Comparison of ENCODE assay signal across 17 cellular contexts in the genomic region with DNA sequence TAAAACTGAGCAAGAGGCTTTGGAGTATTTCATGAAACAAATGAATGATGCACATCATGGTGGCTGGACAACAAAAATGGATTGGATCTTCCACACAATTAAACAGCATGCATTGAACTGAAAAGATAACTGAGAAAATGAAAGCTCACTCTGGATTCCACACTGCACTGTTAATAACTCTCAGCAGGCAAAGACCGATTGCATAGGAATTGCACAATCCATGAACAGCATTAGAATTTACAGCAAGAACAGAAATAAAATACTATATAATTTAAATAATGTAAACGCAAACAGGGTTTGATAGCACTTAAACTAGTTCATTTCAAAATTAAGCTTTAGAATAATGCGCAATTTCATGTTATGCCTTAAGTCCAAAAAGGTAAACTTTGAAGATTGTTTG. TPM values are rescaled to one million over a fixed set of nuclear protein-coding genes. Genes with fewer than 3 reads are reported as not detected.
DNase-seq lines count a peak whose midpoint lies in the region; ATAC-seq, FAIRE-seq and TF ChIP-seq lines count a peak whose summit lies in the region.
"Had no signal": no experiment of that assay in that cellular context is flagged by ENCODE, and none has a peak within 500 bp of the region (broad histone marks: within the 10 kb centered on the region; RNA-seq: fewer than 3 reads in every experiment).

No MANE protein-coding gene starts in this region.

- H4K20me1 ChIP-seq in HepG2 (ENCODE audit: insufficient read depth, low read length) (no peaks in the 10 kb centered on the region), GM12878 (ENCODE audit: control insufficient read depth, insufficient read depth) (no peaks in the 10 kb centered on the region)

- CTCF ChIA-PET in HepG2 (lab: Yijun Ruan, JAX; ENCODE audit: low intra/inter-chr PET ratio, low total read pairs) = no interaction called here
- CTCF ChIA-PET in GM12878 (lab: Yijun Ruan, JAX) = interaction anchor here (0.5 to 1.4 kb wide), 4 partner anchors 9 to 500 kb away, joined by 3 to 5 read pairs (median 3); no protein-coding TSS in a partner anchor

- no peak overlapping the region for H2AFZ ChIP-seq in HepG2 (ENCODE audit: low read length)
- H2AFZ ChIP-seq in GM12878 (ENCODE audit: control insufficient read depth, low read depth, low read length) = no peak overlapping the region

- RAD21 ChIA-PET in GM12878 (lab: Charles Lee; ENCODE audit: unreplicated experiment) = interaction anchor here (1.9 kb wide), 1 partner anchor 11 kb away, joined by 5 read pairs; no protein-coding TSS in a partner anchor

- in situ Hi-C loops in HepG2 (cut with HindIII; ENCODE audit: extremely low pct_ligation_motif_present, low pct_unique_long_range_greater_than_20kb) (no loop called here), GM12878 (cut with MboI) (no loop called here)

- WGBS in HepG2 (ENCODE audit: low lambda C conversion rate) = 93% methylated on average over 3 of the region's 3 CpGs
- 83% methylated on average over 3 of the region's 3 CpGs for WGBS in right lobe of liver (ENCODE audit: insufficient coverage, low coverage, low lambda C conversion rate, missing lambda C conversion rate)
- WGBS in GM12878 (ENCODE audit: insufficient coverage, insufficient replicate concordance, low lambda C conversion rate, missing lambda C conversion rate) = 98% methylated on average over 3 of the region's 3 CpGs

- BruUV-seq in HepG2 (replicated peaks; lab: Mats Ljungman, UMichigan) = no TSS peak
- TSS peak; percentile 49 for BruUV-seq in GM12878 (replicated peaks; lab: Mats Ljungman, UMichigan)

- H3K79me2 ChIP-seq in HepG2 (ENCODE audit: insufficient read depth, low read length) (no peaks in the 10 kb centered on the region), GM12878 (ENCODE audit: control insufficient read depth, insufficient read depth, low read length) (no peaks in the 10 kb centered on the region)

- TF ChIP-seq EP300 in HepG2 (IDR thresholded peaks at IDR 0.05; ENCODE audit: low read depth in 2 of 2, low read length in 2 of 2) (no peak), HepG2 (CRISPR knock-in tag; IDR thresholded peaks at IDR 0.05; ENCODE audit: borderline replicate concordance) (no peak), GM12878 (IDR thresholded peaks at IDR 0.05; ENCODE audit: borderline replicate concordance in 1 of 2, control insufficient read depth in 1 of 2, low read depth in 2 of 2, low read length in 2 of 2) (no peak)

- intact Hi-C loops in HepG2 (cut with micrococcal nuclease; ENCODE audit: unreplicated experiment) = no loop called here
- intact Hi-C loops in right lobe of liver (cut with DNase I) = no loop called here
- intact Hi-C loops in GM12878 (cut with micrococcal nuclease; ENCODE audit: unreplicated experiment) = no loop called here

- H3K4me1 ChIP-seq in HepG2 (ENCODE audit: insufficient read depth, low read length) = no peaks in the 10 kb centered on the region
- H3K4me1 ChIP-seq in right lobe of liver = no peaks in the 10 kb centered on the region
- H3K4me1 ChIP-seq in GM12878 (ENCODE audit: control insufficient read depth, insufficient read depth, low read length) = peaks cover 2% of the 10 kb centered on the region; the same call in 1 of the 2 replicates
- H3K4me1 ChIP-seq: A549, Caco-2, SJCRH30 had no signal

- no peak for FAIRE-seq in HepG2 (lab: Jason Lieb, UNC)
- FAIRE-seq in GM12878 (lab: Jason Lieb, UNC) = no peak
- FAIRE-seq: A549, GM18507 had no signal

- H3K36me3 ChIP-seq in HepG2 (replicated peaks in 1 of 2; ENCODE audit: control insufficient read depth in 1 of 2, insufficient read depth in 2 of 2, low read length in 2 of 2) = peaks cover 0 to 17% of the 10 kb centered on the region in 2 experiments; a peak in 2 of 5 replicates
- H3K36me3 ChIP-seq in right lobe of liver = peaks cover 0 to 17% (median 6%) of the 10 kb centered on the region in 4 donors
- H3K36me3 ChIP-seq in GM12878 (ENCODE audit: control insufficient read depth in 2 of 2, insufficient read depth in 2 of 2, low read length in 1 of 2) = peaks cover 0 to 10% of the 10 kb centered on the region in 2 experiments; a peak in 2 of 4 replicates

- SMC1A ChIA-PET in GM12878 (lab: Charles Lee; ENCODE audit: uncharacterized antibody, unreplicated experiment) = interaction anchor here (0.7 to 1.7 kb wide), 6 partner anchors 12 to 81 kb away, joined by 3 to 4 read pairs (median 3); no protein-coding TSS in a partner anchor

- H3K27me3 ChIP-seq in HepG2 (ENCODE audit: control insufficient read depth in 1 of 2, insufficient read depth in 2 of 2, low read length in 2 of 2) (no peaks in the 10 kb centered on the region), right lobe of liver (no peaks in the 10 kb centered on the region), GM12878 (replicated peaks in 1 of 2; ENCODE audit: control insufficient read depth in 2 of 2, insufficient read depth in 2 of 2, low read length in 1 of 2) (no peaks in the 10 kb centered on the region)
- H3K27me3 ChIP-seq: SJCRH30 had no signal

- no peaks in the 10 kb centered on the region for H3K9me3 ChIP-seq in HepG2 (ENCODE audit: low read length)
- no peaks in the 10 kb centered on the region for H3K9me3 ChIP-seq in right lobe of liver
- H3K9me3 ChIP-seq in GM12878 (replicated peaks; ENCODE audit: control insufficient read depth, insufficient read depth, low read length) = no peaks in the 10 kb centered on the region; the same call in 2 of the 3 replicates
- H3K9me3 ChIP-seq: A549, Caco-2, HAP-1, SJCRH30 had no signal

- no peak for DNase-seq in HepG2 (ENCODE audit: low spot score)
- DNase-seq in right lobe of liver = no peak
- DNase-seq in GM12878 (ENCODE audit: low read depth, low spot score) = no peak
- DNase-seq in fibroblast of mammary gland (ENCODE audit: low read depth) = peak; percentile 7
- no peak for DNase-seq in NCI-H510A treated with DMSO at 0.1 percent for 48 hours (lab: John Stamatoyannopoulos, UW)
- no peak for DNase-seq in activated CD4-positive, alpha-beta T cell treated with anti-CD3 and anti-CD28 coated beads, Interleukin-2, amount 50 U/mL, for 1 hour
- no peak for DNase-seq in stimulated activated CD4-positive, alpha-beta T cell treated with anti-CD3 and anti-CD28 coated beads, Interleukin-4, amount 100 ng/mL, for 24 hours
- DNase-seq: Caco-2, NCI-H1105 treated with DMSO at 0.1 percent for 48 hours, NCI-H187, NCI-H748 treated with DMSO at 0.1 percent for 48 hours, RPMI8226, SJCRH30 had no signal

- H3K27ac ChIP-seq in HepG2 (ENCODE audit: extremely low read length, insufficient read depth, low read length) (no peak overlapping the region), right lobe of liver (no peak overlapping the region), GM12878 (ENCODE audit: control insufficient read depth, insufficient read depth) (no peak overlapping the region)
- H3K27ac ChIP-seq: A549, SJCRH30 had no signal

- no peak for TF ChIP-seq POLR2A in HepG2 (IDR thresholded peaks at IDR 0.05; ENCODE audit: insufficient read depth in 1 of 2, low read depth in 2 of 2, low read length in 2 of 2)
- TF ChIP-seq POLR2A in right lobe of liver (IDR thresholded peaks at IDR 0.05) = no peak
- no peak for TF ChIP-seq POLR2A in GM12878 (IDR thresholded peaks at IDR 0.05; ENCODE audit: low read depth, low read length)

- POLR2A ChIA-PET in HepG2 (lab: Yijun Ruan, JAX) = no interaction called here
- POLR2A ChIA-PET in GM12878 (lab: Charles Lee) = interaction anchor here (0.8 to 1.4 kb wide), 2 partner anchors 8 to 31 kb away, joined by 3 read pairs; no protein-coding TSS in a partner anchor

- TF ChIP-seq RAD21 in HepG2 (CRISPR knock-in tag; IDR thresholded peaks at IDR 0.05) = no peak
- no peak for TF ChIP-seq RAD21 in GM12878 (IDR thresholded peaks at IDR 0.05; ENCODE audit: insufficient read depth, low read depth, low read length)

- ATAC-seq in HepG2 = no peak
- no peak for ATAC-seq in right lobe of liver
- ATAC-seq in GM12878 = no peak
- no peak for ATAC-seq in HG02938 (IDR thresholded peaks at IDR 0.05; ENCODE audit: unreplicated experiment)
- ATAC-seq: A549 had no signal

- H3K4me2 ChIP-seq in HepG2 (ENCODE audit: low read depth, low read length) = no peak overlapping the region
- H3K4me2 ChIP-seq in GM12878 (ENCODE audit: control insufficient read depth, insufficient read depth) = no peak overlapping the region
- H3K4me2 ChIP-seq: A549 had no signal

- no peak for TF ChIP-seq CTCF in HepG2 (CRISPR knock-in tag; IDR thresholded peaks at IDR 0.05)
- TF ChIP-seq CTCF in right lobe of liver (IDR thresholded peaks at IDR 0.05) = no peak
- TF ChIP-seq CTCF in GM12878 (IDR thresholded peaks at IDR 0.05 in 2 of 3, conservative IDR thresholded peaks at IDR 0.05 in 1 of 3; ENCODE audit: control insufficient read depth in 2 of 3, extremely low read depth in 1 of 3, insufficient read depth in 1 of 3, low read depth in 3 of 3, low read length in 3 of 3) = no peak
- no peak for TF ChIP-seq CTCF in fibroblast of mammary gland (conservative IDR thresholded peaks at IDR 0.05; ENCODE audit: control insufficient read depth, insufficient read depth, low read depth, low read length)

- H3K4me3 ChIP-seq in HepG2 (replicated peaks in 1 of 3; ENCODE audit: insufficient read depth in 1 of 3, low read depth in 2 of 3, low read length in 3 of 3) = no peak overlapping the region
- no peak overlapping the region for H3K4me3 ChIP-seq in right lobe of liver
- no peak overlapping the region for H3K4me3 ChIP-seq in GM12878
- H3K4me3 ChIP-seq in fibroblast of mammary gland (ENCODE audit: control insufficient read depth, low read depth, low read length) = no peak overlapping the region
- H3K4me3 ChIP-seq: A549, HAP-1, SJCRH30 had no signal

- no peak overlapping the region for H3K9ac ChIP-seq in HepG2 (ENCODE audit: insufficient read depth, low read depth, low read length)
- H3K9ac ChIP-seq in GM12878 (ENCODE audit: control insufficient read depth, insufficient read depth, low read length) = no peak overlapping the region

RNA-seq across cellular contexts. Expression of gene KCNMB3, which starts 16.7 kb away (rescaled TPM):
- total RNA-seq in HepG2 (2016; rRNA removed; fragmentation: Illumina TruSeq; extraction: Trizol) (2.4 and 4.3 TPM in 2 replicates), right lobe of liver (1 to 10 TPM; 1.4 to 2.3 (median 1.7) TPM), GM12878 (2014; rRNA removed) (2.2 and 2.3 TPM in 2 replicates), GM12878 (2014; rRNA removed; fragmentation: Illumina TruSeq; extraction: Trizol) (2.9 and 3.2 TPM in 2 replicates), GM12878 (2021) (1.7 and 2.1 TPM in 2 replicates)
- 1.1 TPM in 2 replicates for total RNA-seq in HepG2 (2016; cell fraction: cytosol; rRNA removed; fragmentation: Illumina TruSeq; extraction: Trizol; ENCODE audit: low read depth)
- total RNA-seq in HepG2 (2016; cell fraction: insoluble cytoplasmic fraction; rRNA removed; fragmentation: Illumina TruSeq; extraction: Trizol) = 1.3 and 3.9 TPM in 2 replicates
- total RNA-seq in HepG2 (2016; cell fraction: membrane; rRNA removed; fragmentation: Illumina TruSeq; extraction: Trizol) = 1.3 and 1.8 TPM in 2 replicates
- total RNA-seq in HepG2 (2016; cell fraction: nucleus; rRNA removed; fragmentation: Illumina TruSeq; extraction: Trizol) = 9.9 and 12.3 TPM in 2 replicates
- polyA plus RNA-seq in HepG2 (2011; rRNA removed) (7.1 and 8.7 TPM in 2 replicates), GM12878 (2011; rRNA removed) (3.4 and 4.3 TPM in 2 replicates), GM12878 (2014; fragmentation: Illumina TruSeq; extraction: Trizol) (4.6 and 4.8 TPM in 2 replicates), GM12878 (2014; fragmentation: Nextera tagmentation; extraction: Ambion mirVana) (1 to 10 TPM; 1.2 to 3.2 TPM), GM12878 (2014; rRNA removed) (1.7 and 2.2 TPM in 2 replicates), GM12878 (2016; fragmentation: Nextera tagmentation; extraction: Ambion mirVana) (under 1 TPM; 0.20 to 0.62 TPM)
- 3.1 and 5.4 TPM in 2 replicates for polyA plus RNA-seq in HepG2 (2011; cell fraction: cytosol; rRNA removed)
- polyA plus RNA-seq in HepG2 (2011; cell fraction: nucleus; rRNA removed) = 13.3 and 15.6 TPM in 2 replicates
- polyA plus RNA-seq in HepG2 (2012) = 10.1 and 14.9 TPM in 2 replicates
- 0.58 and 0.87 TPM in 2 replicates for polyA plus RNA-seq in HepG2 (2016; cell fraction: cytosol; fragmentation: Illumina TruSeq; extraction: Trizol; ENCODE audit: low read depth)
- 2.1 and 2.2 TPM in 2 replicates for polyA plus RNA-seq in HepG2 (2016; cell fraction: insoluble cytoplasmic fraction; fragmentation: Illumina TruSeq; extraction: Trizol; ENCODE audit: low read depth)
- polyA plus RNA-seq in HepG2 (2016; cell fraction: membrane; fragmentation: Illumina TruSeq; extraction: Trizol; ENCODE audit: low read depth) = 1.0 and 1.6 TPM in 2 replicates
- 16.1 and 23.2 TPM in 2 replicates for polyA plus RNA-seq in HepG2 (2016; cell fraction: nucleus; fragmentation: Illumina TruSeq; extraction: Trizol; ENCODE audit: insufficient read depth, low read depth)
- polyA minus RNA-seq in HepG2 (2011; rRNA and poly(A)+ RNA removed; ENCODE audit: low replicate concordance) = 1.6 and 5.2 TPM in 2 replicates
- 1.2 and 1.7 TPM in 2 replicates for polyA minus RNA-seq in HepG2 (2011; cell fraction: cytosol; rRNA and poly(A)+ RNA removed)
- polyA minus RNA-seq in HepG2 (2011; cell fraction: nucleus; rRNA and poly(A)+ RNA removed) = 27.2 and 32.1 TPM in 2 replicates
- total RNA-seq in GM12878 (2013; cell fraction: nucleolus; rRNA removed) = 10.5 and 12.3 TPM in 2 replicates
- polyA plus RNA-seq in GM12878 (2011; ENCODE audit: low read depth) = 1.5 TPM
- 2.1 and 2.2 TPM in 2 replicates for polyA plus RNA-seq in GM12878 (2011; cell fraction: cytosol; rRNA removed)
- 9.6 and 9.9 TPM in 2 replicates for polyA plus RNA-seq in GM12878 (2011; cell fraction: nucleus; rRNA removed)
- polyA plus RNA-seq in GM12878 (2012) = 3.8 and 7.8 TPM in 2 replicates
- polyA minus RNA-seq in GM12878 (2011; rRNA and poly(A)+ RNA removed) = 5.2 and 5.9 TPM in 2 replicates
- polyA minus RNA-seq in GM12878 (2011; cell fraction: cytosol; rRNA and poly(A)+ RNA removed) = 0.80 and 0.83 TPM in 2 replicates
- 6.6 and 12.0 TPM in 2 replicates for polyA minus RNA-seq in GM12878 (2011; cell fraction: nucleus; rRNA and poly(A)+ RNA removed)

Comparison
In these comparisons a context has a peak if more than half of its experiments do, and no peak if none do; other contexts are left out.
1. Of the 75 proteins assayed by ChIP-seq in both HepG2 and GM12878: peak only in HepG2: CEBPB; only in GM12878: none; in both: none; in neither: 74.